ENCODE assay signal across 1 cellular context in genomic region chr4:109302366-109303140, GRCh38.
A peak's percentile ranks its signal among the peaks of the same experiment; 100 is the strongest.
TF ChIP-seq lines count a peak whose summit lies in the region.

TSS of gene COL25A1 (minus strand) at chr4:109302658.

TF ChIP-seq in HEK293, 187 proteins besides CTCF, POLR2A, EP300 and RAD21 (continued from another document and continues in another):
- TF ChIP-seq ZNF513 (tag by site-specific recombination; IDR thresholded peaks at IDR 0.05) = no peak
- TF ChIP-seq ZBTB44 (tag by site-specific recombination; IDR thresholded peaks at IDR 0.05) = no peak
- TF ChIP-seq ZNF777 (tag by site-specific recombination; IDR thresholded peaks at IDR 0.05; ENCODE audit: borderline replicate concordance) = 0 out of 2 replicates have a peak, but pooled peaks have one; percentile 67
- no peak for TF ChIP-seq RBAK (tag by site-specific recombination; IDR thresholded peaks at IDR 0.05)
- 0 out of 2 replicates have a peak, but pooled peaks have one; percentile 22 for TF ChIP-seq KLF10 (tag by site-specific recombination; IDR thresholded peaks at IDR 0.05)
- TF ChIP-seq ZNF510 (tag by site-specific recombination; IDR thresholded peaks at IDR 0.05; ENCODE audit: insufficient replicate concordance) = no peak
- peak; percentile 80 for TF ChIP-seq GLIS1 (tag by site-specific recombination; IDR thresholded peaks at IDR 0.05)
- TF ChIP-seq ZNF596 (tag by site-specific recombination; IDR thresholded peaks at IDR 0.05) = no peak
- TF ChIP-seq ZNF701 (tag by site-specific recombination; IDR thresholded peaks at IDR 0.05) = no peak
- TF ChIP-seq ZNF837 (tag by site-specific recombination; IDR thresholded peaks at IDR 0.05) = no peak
- TF ChIP-seq ZNF10 (tag by site-specific recombination; IDR thresholded peaks at IDR 0.05) = no peak
- TF ChIP-seq ZNF335 (tag by site-specific recombination; conservative IDR thresholded peaks at IDR 0.05) = peak; percentile 71
- peak; percentile 97 for TF ChIP-seq ZBTB26 (tag by site-specific recombination; optimal IDR thresholded peaks at IDR 0.05)
- TF ChIP-seq ZNF211 (tag by site-specific recombination; IDR thresholded peaks at IDR 0.05; ENCODE audit: low read depth) = no peak
- TF ChIP-seq ZNF843 (tag by site-specific recombination; IDR thresholded peaks at IDR 0.05) = no peak
- TF ChIP-seq ZNF324 (tag by site-specific recombination; IDR thresholded peaks at IDR 0.05) = 0 out of 2 replicates have a peak, but pooled peaks have one; percentile 53
- no peak for TF ChIP-seq ZNF600 (tag by site-specific recombination; IDR thresholded peaks at IDR 0.05)
- TF ChIP-seq ZBTB1 (tag by site-specific recombination; IDR thresholded peaks at IDR 0.05) = no peak
- TF ChIP-seq REST (tag by site-specific recombination; IDR thresholded peaks at IDR 0.05) = no peak
- peak; percentile 21; the same call in 1 of the 2 replicates for TF ChIP-seq ZNF580 (tag by site-specific recombination; IDR thresholded peaks at IDR 0.05)
- no peak for TF ChIP-seq ZNF23 (tag by site-specific recombination; IDR thresholded peaks at IDR 0.05; ENCODE audit: borderline replicate concordance)
- peak; percentile 29; the same call in 1 of the 2 replicates for TF ChIP-seq KLF16 (tag by site-specific recombination; IDR thresholded peaks at IDR 0.05)
- TF ChIP-seq PRDM4 (tag by site-specific recombination; IDR thresholded peaks at IDR 0.05) = no peak
- no peak for TF ChIP-seq ZNF155 (tag by site-specific recombination; IDR thresholded peaks at IDR 0.05)
- no peak; the same call in 1 of the 2 replicates for TF ChIP-seq ZFP37 (tag by site-specific recombination; IDR thresholded peaks at IDR 0.05)
- TF ChIP-seq TRIM28 (IDR thresholded peaks at IDR 0.05; ENCODE audit: borderline replicate concordance, low read length) = no peak
- TF ChIP-seq ZNF639 (tag by site-specific recombination; IDR thresholded peaks at IDR 0.05) = no peak
- TF ChIP-seq ZNF248 (tag by site-specific recombination; IDR thresholded peaks at IDR 0.05) = no peak
- peak; percentile 49 for TF ChIP-seq SP3 (tag by site-specific recombination; IDR thresholded peaks at IDR 0.05)
- TF ChIP-seq ATF2 (tag by site-specific recombination; IDR thresholded peaks at IDR 0.05; ENCODE audit: low read depth) = no peak
- no peak for TF ChIP-seq ZNF354C (tag by site-specific recombination; IDR thresholded peaks at IDR 0.05; ENCODE audit: borderline replicate concordance, low read depth)
- no peak for TF ChIP-seq ZNF184 (tag by site-specific recombination; IDR thresholded peaks at IDR 0.05)
- no peak for TF ChIP-seq TSHZ1 (tag by site-specific recombination; IDR thresholded peaks at IDR 0.05; ENCODE audit: borderline replicate concordance)
- TF ChIP-seq ZNF426 (tag by site-specific recombination; IDR thresholded peaks at IDR 0.05) = no peak
- TF ChIP-seq ZNF140 (tag by site-specific recombination; IDR thresholded peaks at IDR 0.05) = no peak
- TF ChIP-seq ZNF214 (tag by site-specific recombination; IDR thresholded peaks at IDR 0.05; ENCODE audit: borderline replicate concordance) = no peak
- TF ChIP-seq ZBTB49 (tag by site-specific recombination; IDR thresholded peaks at IDR 0.05; ENCODE audit: low read depth) = no peak
- TF ChIP-seq KLF7 (tag by site-specific recombination; IDR thresholded peaks at IDR 0.05; ENCODE audit: borderline replicate concordance) = no peak
